In genomic region chr11:111330234-111330893, GRCh38 we compare ENCODE assay signal across 12 cellular contexts. TPM values are rescaled to one million over a fixed set of nuclear protein-coding genes. Genes with fewer than 3 reads are reported as not detected.
"Had no signal": no experiment of that assay in that cellular context is flagged by ENCODE, and none has a peak within 500 bp of the region (broad histone marks: within the 10 kb centered on the region; RNA-seq: fewer than 3 reads in every experiment).

No MANE protein-coding gene starts in this region.

- H3K9me3 ChIP-seq: mucosa of descending colon had no signal

- H3K36me3 Mint-ChIP-seq: activated naive CD4-positive, alpha-beta T cell treated with anti-CD3 and anti-CD28 coated beads, Interleukin-2, amount 50 U/mL, for 24 hours; natural killer cell had no signal

- DNase-seq: activated effector memory CD4-positive, alpha-beta T cell treated with Interleukin-2 at 50 U/mL for 16 hours; activated T-cell treated with anti-CD3 and anti-CD28 coated beads, Interleukin-2, amount 50 U/mL, for 1 hour; foreskin keratinocyte; mucosa of descending colon; natural killer cell; stimulated activated CD4-positive, alpha-beta T cell treated with anti-CD3 and anti-CD28 coated beads, Interleukin-4, amount 100 ng/mL, for 4 hours; trophoblast cell had no signal

- H3K27me3 Mint-ChIP-seq: activated naive CD4-positive, alpha-beta T cell treated with anti-CD3 and anti-CD28 coated beads, Interleukin-2, amount 50 U/mL, for 24 hours had no signal

- H3K4me3 Mint-ChIP-seq: activated naive CD4-positive, alpha-beta T cell treated with anti-CD3 and anti-CD28 coated beads, Interleukin-2, amount 50 U/mL, for 24 hours; natural killer cell had no signal

- H3K9me3 Mint-ChIP-seq: activated naive CD4-positive, alpha-beta T cell treated with anti-CD3 and anti-CD28 coated beads, Interleukin-2, amount 50 U/mL, for 24 hours; natural killer cell had no signal

- H3K27ac Mint-ChIP-seq: activated naive CD4-positive, alpha-beta T cell treated with anti-CD3 and anti-CD28 coated beads, Interleukin-2, amount 50 U/mL, for 24 hours; natural killer cell had no signal

- H3K4me1 Mint-ChIP-seq: activated naive CD4-positive, alpha-beta T cell treated with anti-CD3 and anti-CD28 coated beads, Interleukin-2, amount 50 U/mL, for 24 hours; natural killer cell had no signal

- H3K27ac ChIP-seq: foreskin keratinocyte had no signal

- H3K4me3 ChIP-seq: mucosa of descending colon had no signal

- ATAC-seq: foreskin keratinocyte, mucosa of descending colon, natural killer cell had no signal

RNA-seq across cellular contexts. Expression of gene POU2AF3, which starts 32.0 kb away (rescaled TPM):
- total RNA-seq: bronchial epithelial cell; endothelial cell of umbilical vein; foreskin keratinocyte; lung microvascular endothelial cell; natural killer cell; T-helper 2 cell treated with Interferon-gamma antibody and Interleukin-4, amounts not matched to agents 100 ng/mL and 5 ng/mL, for 36 hours had no signal
- polyA plus RNA-seq: endothelial cell of umbilical vein, foreskin keratinocyte had no signal

RNA-seq across cellular contexts. Expression of gene POU2AF1, which starts 48.7 kb away (rescaled TPM):
- total RNA-seq: bronchial epithelial cell, endothelial cell of umbilical vein, foreskin keratinocyte, lung microvascular endothelial cell had no signal
- polyA plus RNA-seq: endothelial cell of umbilical vein, foreskin keratinocyte had no signal
